ENCODE assay signal across 8 cellular contexts in the genomic region with DNA sequence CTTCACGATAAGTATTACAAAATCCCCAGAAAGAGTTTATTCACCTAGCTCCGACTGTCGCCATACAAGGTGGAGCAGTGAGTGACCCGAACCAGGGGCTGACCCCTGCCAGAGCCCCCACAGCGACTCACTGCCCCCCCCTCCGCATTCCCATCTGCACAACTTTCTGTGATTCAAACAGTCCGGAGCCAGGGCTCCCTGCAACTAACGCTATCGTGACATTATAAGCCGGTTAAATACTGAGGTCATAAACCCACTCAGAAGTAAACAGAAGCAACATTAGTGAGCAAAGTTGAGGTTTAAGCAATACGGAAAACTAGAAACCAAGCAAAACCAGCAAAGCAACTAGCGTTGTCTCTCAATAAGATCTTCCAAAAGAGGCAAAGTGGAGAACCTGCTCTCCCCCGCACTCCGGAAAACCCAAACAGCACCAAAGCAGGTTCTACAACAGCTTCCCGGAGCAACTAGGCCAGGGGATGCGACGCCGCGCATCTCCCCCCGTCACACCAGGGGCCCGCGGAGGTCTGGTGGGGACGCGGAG. TPM values are rescaled to one million over a fixed set of nuclear protein-coding genes. Genes with fewer than 3 reads are reported as not detected.
A peak's percentile ranks its signal among the peaks of the same experiment; 100 is the strongest.
DNase-seq lines count a peak whose midpoint lies in the region; ATAC-seq, FAIRE-seq and TF ChIP-seq lines count a peak whose summit lies in the region.

No MANE protein-coding gene starts in this region.

- H3K36me3 Mint-ChIP-seq in astrocyte (ENCODE audit: low read depth, unreplicated experiment): peaks cover 2% of the 10 kb centered on the region

- H3K4me2 ChIP-seq in KMS-11: peak overlapping the region; percentile 82
- H3K4me2 ChIP-seq in astrocyte (ENCODE audit: low read length): peak overlapping the region; percentile 91

- peak overlapping the region; percentile 66; the same call in 1 of the 2 replicates for H3K9ac ChIP-seq in KMS-11
- H3K9ac ChIP-seq in astrocyte (ENCODE audit: low read length): peak overlapping the region; percentile 80

- no peaks in the 10 kb centered on the region for H3K9me3 Mint-ChIP-seq in astrocyte (ENCODE audit: unreplicated experiment)

- peaks cover 5% of the 10 kb centered on the region for H3K4me1 ChIP-seq in KMS-11 (ENCODE audit: low read depth, poor library complexity, severe bottlenecking)
- H3K4me1 ChIP-seq in astrocyte (ENCODE audit: insufficient read depth, low read length): no peaks in the 10 kb centered on the region

- peak overlapping the region; percentile 49; the same call in 1 of the 2 replicates for H3K27ac ChIP-seq in KMS-11
- H3K27ac ChIP-seq in astrocyte (ENCODE audit: low read depth, low read length): peak overlapping the region; percentile 28

- peaks cover 28% of the 10 kb centered on the region; the same call in 1 of the 2 replicates for H3K79me2 ChIP-seq in KMS-11 (ENCODE audit: insufficient read depth, low read depth)
- H3K79me2 ChIP-seq in astrocyte (ENCODE audit: insufficient read depth, low read length): peaks cover 44% of the 10 kb centered on the region

- peaks cover 4% of the 10 kb centered on the region for H3K4me1 Mint-ChIP-seq in astrocyte (ENCODE audit: low read depth, unreplicated experiment)

- H2AFZ ChIP-seq in KMS-11 (ENCODE audit: low read depth): peak overlapping the region; percentile 64
- peak overlapping the region; percentile 82 for H2AFZ ChIP-seq in astrocyte (ENCODE audit: low read depth, low read length)

- ATAC-seq in HG02759 (IDR thresholded peaks at IDR 0.05; ENCODE audit: unreplicated experiment) (no peak), GM19324 (IDR thresholded peaks at IDR 0.05; ENCODE audit: low FRiP score, unreplicated experiment) (no peak)

- H3K4me3 ChIP-seq in GM08714 (ENCODE audit: low read length) (peak overlapping the region; percentile 96), KMS-11 (IDR thresholded peaks at IDR 0.05; ENCODE audit: insufficient read depth, low read depth, low read length) (peak overlapping the region; percentile 60), astrocyte (ENCODE audit: insufficient read depth, low read depth, low read length) (peak overlapping the region; percentile 92)

- H3K36me3 ChIP-seq in KMS-11 (ENCODE audit: insufficient read depth) (no peaks in the 10 kb centered on the region), astrocyte (ENCODE audit: insufficient read depth, low read length) (no peaks in the 10 kb centered on the region)

- H3K27me3 Mint-ChIP-seq in astrocyte (ENCODE audit: low read depth, unreplicated experiment): no peaks in the 10 kb centered on the region

- peak overlapping the region; percentile 92 for H3K4me3 Mint-ChIP-seq in astrocyte (ENCODE audit: unreplicated experiment)

- FAIRE-seq in astrocyte (lab: Jason Lieb, UNC): no peak

- H3K9me3 ChIP-seq in astrocyte (ENCODE audit: insufficient read depth, low read depth, low read length): no peaks in the 10 kb centered on the region

- H3K27me3 ChIP-seq in KMS-11 (ENCODE audit: insufficient read depth, low read depth): no peaks in the 10 kb centered on the region
- H3K27me3 ChIP-seq in astrocyte (ENCODE audit: insufficient read depth, low read length): no peaks in the 10 kb centered on the region

- H3K27ac Mint-ChIP-seq in astrocyte (ENCODE audit: unreplicated experiment): peak overlapping the region; percentile 28

- DNase-seq in astrocyte (ENCODE audit: low read depth) (peak; percentile 12), iris pigment epithelial cell (ENCODE audit: low read depth) (peak; percentile 44), NCI-H2029 (lab: John Stamatoyannopoulos, UW) (no peak)
- DNase-seq in stimulated activated CD4-positive, alpha-beta T cell treated with anti-CD3 and anti-CD28 coated beads, Interleukin-4, amount 100 ng/mL, for 24 hours: peak; percentile 39

- TF ChIP-seq CTCF in KMS-11 (conservative IDR thresholded peaks at IDR 0.05; ENCODE audit: low read depth, low read length): no peak
- no peak for TF ChIP-seq CTCF in astrocyte (IDR thresholded peaks at IDR 0.05; ENCODE audit: insufficient read depth, low read depth, low read length)

- no peaks in the 10 kb centered on the region for H4K20me1 ChIP-seq in KMS-11 (ENCODE audit: insufficient read depth)
- peaks cover 26% of the 10 kb centered on the region for H4K20me1 ChIP-seq in astrocyte (ENCODE audit: insufficient read depth, low read length)

RNA-seq across cellular contexts. Expression of a gene that starts 0.6 kb away (rescaled TPM):
- total RNA-seq in astrocyte: 47.9 TPM in 2 replicates

RNA-seq across cellular contexts. Expression of a gene that starts 38.4 kb away (rescaled TPM):
- 27.6 and 31.5 TPM in 2 replicates for total RNA-seq in astrocyte
